Comparison of ENCODE assay signal across 8 cellular contexts in genomic region chr4:153467897-153468262, GRCh38. TPM values are rescaled to one million over a fixed set of nuclear protein-coding genes. Genes with fewer than 3 reads are reported as not detected.
DNase-seq lines count a peak whose midpoint lies in the region; ATAC-seq and TF ChIP-seq lines count a peak whose summit lies in the region.

No MANE protein-coding gene starts in this region.

- 7 to 11% methylated on average over 4 of the region's 4 CpGs for WGBS in body of pancreas, 2 donors

- TF ChIP-seq CTCF in body of pancreas (IDR thresholded peaks at IDR 0.05) = no peak

- no peaks in the 10 kb centered on the region for H3K27me3 ChIP-seq in body of pancreas
- H3K27me3 ChIP-seq in muscle layer of duodenum (ENCODE audit: low read depth, low read length) = no peaks in the 10 kb centered on the region

- H3K27ac ChIP-seq in KOPT-K1 (ENCODE audit: low read depth, low read length, poor library complexity, severe bottlenecking) = peak overlapping the region; percentile 93
- H3K27ac ChIP-seq in body of pancreas = peak overlapping the region in 2 of 4 donors; percentile 90 to 95
- peak overlapping the region; percentile 19 for H3K27ac ChIP-seq in muscle layer of duodenum (ENCODE audit: low read length)

- ATAC-seq in body of pancreas (no peak), GM19351 (IDR thresholded peaks at IDR 0.05; ENCODE audit: unreplicated experiment) (no peak), GM19395 (IDR thresholded peaks at IDR 0.05; ENCODE audit: unreplicated experiment) (no peak), HG02759 (IDR thresholded peaks at IDR 0.05; ENCODE audit: unreplicated experiment) (no peak)

- peak overlapping the region; percentile 46 to 90 for H3K4me3 ChIP-seq in body of pancreas
- peak overlapping the region; percentile 78 to 85 for H3K4me3 ChIP-seq in muscle layer of duodenum (ENCODE audit: low read depth in 1 of 2, low read length in 2 of 2)

- TF ChIP-seq POLR2A in body of pancreas (IDR thresholded peaks at IDR 0.05) = no peak

- peaks cover 38% of the 10 kb centered on the region for H3K36me3 ChIP-seq in KOPT-K1 (ENCODE audit: insufficient read depth, low read length)
- peaks cover 0 to 2% of the 10 kb centered on the region in 2 donors for H3K36me3 ChIP-seq in body of pancreas (replicated peaks in 1 of 2; ENCODE audit: insufficient read depth in 1 of 2, low read depth in 2 of 2)
- H3K36me3 ChIP-seq in muscle layer of duodenum (ENCODE audit: control insufficient read depth in 1 of 2, insufficient read depth in 2 of 2, low read length in 2 of 2) = no peaks in the 10 kb centered on the region

- peak; percentile 28 to 31 for DNase-seq in AML-193 (lab: John Stamatoyannopoulos, UW)
- DNase-seq in body of pancreas = no peak
- no peak for DNase-seq in DMS153 treated with DMSO at 0.1 percent for 48 hours (lab: John Stamatoyannopoulos, UW; ENCODE audit: unreplicated experiment)

- H3K4me1 ChIP-seq in body of pancreas (peaks cover 66% of the 10 kb centered on the region), muscle layer of duodenum (ENCODE audit: control insufficient read depth in 1 of 2, insufficient read depth in 2 of 2, low read length in 2 of 2) (peaks cover 0 to 12% of the 10 kb centered on the region in 2 donors)

- H3K9me3 ChIP-seq in KOPT-K1 (ENCODE audit: insufficient read depth, low read length, poor library complexity, severe bottlenecking) = no peaks in the 10 kb centered on the region
- H3K9me3 ChIP-seq in body of pancreas = no peaks in the 10 kb centered on the region
- no peaks in the 10 kb centered on the region for H3K9me3 ChIP-seq in muscle layer of duodenum (ENCODE audit: control insufficient read depth in 1 of 2, low read length in 2 of 2)

- intact Hi-C loops in body of pancreas (cut with DNase I) = no loop called here

RNA-seq across cellular contexts. Expression of gene TMEM131L, which starts 1.7 kb away (rescaled TPM):
- 10 to 100 TPM; 47.1 to 63.6 TPM for total RNA-seq in body of pancreas

Comparison
In these comparisons a context has a peak if more than half of its experiments do, and no peak if none do; other contexts are left out.
1. DNase-seq: peak in AML-193 (2 of 2); none in body of pancreas (0 of 4) and DMS153 treated with DMSO at 0.1 percent for 48 hours (single experiment).